22 cellular contexts compared by ENCODE assay signal in genomic region chr17:2423271-2423670, GRCh38. TPM values are rescaled to one million over a fixed set of nuclear protein-coding genes. Genes with fewer than 3 reads are reported as not detected.
DNase-seq lines count a peak whose midpoint lies in the region; TF ChIP-seq lines count a peak whose summit lies in the region.
"Had no signal": no experiment of that assay in that cellular context is flagged by ENCODE, and none has a peak within 500 bp of the region (broad histone marks: within the 10 kb centered on the region; RNA-seq: fewer than 3 reads in every experiment).

No MANE protein-coding gene starts in this region.

- peak overlapping the region; percentile 70 to 79 (median 76) for H3K27ac ChIP-seq in esophagus squamous epithelium
- peak overlapping the region; percentile 52 for H3K27ac ChIP-seq in urinary bladder (ENCODE audit: low read depth)
- no peak overlapping the region for H3K27ac ChIP-seq in spleen
- H3K27ac ChIP-seq: 22Rv1, body of pancreas, psoas muscle, SJCRH30 had no signal

- peaks cover 0 to 50% (median 13%) of the 10 kb centered on the region in 3 donors for H3K36me3 ChIP-seq in esophagus squamous epithelium
- peaks cover 5% of the 10 kb centered on the region for H3K36me3 ChIP-seq in urinary bladder (ENCODE audit: insufficient read depth)
- peaks cover 0 to 71% (median 29%) of the 10 kb centered on the region in 6 donors for H3K36me3 ChIP-seq in spleen

- DNase-seq in NCI-H1417 (lab: John Stamatoyannopoulos, UW) (peak in 2 of 3 experiments; percentile 29 to 56), NCI-H1417 treated with DMSO at 0.1 percent for 48 hours (lab: John Stamatoyannopoulos, UW) (no peak), NCI-H82 treated with DMSO at 0.1 percent for 48 hours (lab: John Stamatoyannopoulos, UW; ENCODE audit: unreplicated experiment) (peak; percentile 98), esophagus squamous epithelium (lab: John Stamatoyannopoulos, UW) (no peak), SW480 (ENCODE audit: low spot score) (no peak), spleen (no peak), DMS114 treated with DMSO at 0.1 percent for 48 hours (lab: John Stamatoyannopoulos, UW; ENCODE audit: unreplicated experiment) (no peak)
- DNase-seq: activated CD4-positive, alpha-beta T cell treated with anti-CD3 and anti-CD28 coated beads for 36 hours; activated T-cell treated with anti-CD3 and anti-CD28 coated beads, Interleukin-2, amount 50 U/mL, for 4 hours; body of pancreas; CD4-positive, CD25-positive, alpha-beta regulatory T cell; GF-D8; NCI-H1694 treated with DMSO at 0.1 percent for 48 hours; NCI-H446 treated with DMSO at 0.1 percent for 48 hours; psoas muscle; SJCRH30; stimulated activated CD8-positive, alpha-beta memory T cell treated with anti-CD3 and anti-CD28 coated beads, Interleukin-4, amount 100 ng/mL, for 48 hours; T-cell had no signal

- no peak for TF ChIP-seq POLR2A in esophagus squamous epithelium (IDR thresholded peaks at IDR 0.05)
- TF ChIP-seq POLR2A in spleen (IDR thresholded peaks at IDR 0.05), result no peak

- intact Hi-C loops in esophagus squamous epithelium (cut with DNase I) (no loop called here), spleen (cut with DNase I; ENCODE audit: low total_unique reads) (no loop called here)

- WGBS in esophagus squamous epithelium, 2 donors, result 41 to 56% methylated on average over 6 of the region's 6 CpGs
- 87% methylated on average over 6 of the region's 6 CpGs for WGBS in urinary bladder
- WGBS in spleen, 5 donors, result 82 to 93% (median 83%) methylated on average over 6 of the region's 6 CpGs

- no peak for TF ChIP-seq CTCF in esophagus squamous epithelium (IDR thresholded peaks at IDR 0.05)
- no peak for TF ChIP-seq CTCF in spleen (IDR thresholded peaks at IDR 0.05 in 8 of 11, conservative IDR thresholded peaks at IDR 0.05 in 3 of 11)

- H3K4me3 ChIP-seq in esophagus squamous epithelium (no peak overlapping the region), urinary bladder (ENCODE audit: low read depth, low read length) (no peak overlapping the region), spleen (no peak overlapping the region)
- H3K4me3 ChIP-seq: body of pancreas, GM23338, K562, psoas muscle, SJCRH30 had no signal

- H3K27me3 ChIP-seq in esophagus squamous epithelium (no peaks in the 10 kb centered on the region), spleen (replicated peaks in 1 of 7) (no peaks in the 10 kb centered on the region)
- H3K27me3 ChIP-seq: body of pancreas, SJCRH30 had no signal

- peaks cover 0 to 46% (median 4%) of the 10 kb centered on the region in 3 donors for H3K4me1 ChIP-seq in esophagus squamous epithelium
- no peaks in the 10 kb centered on the region for H3K4me1 ChIP-seq in urinary bladder (ENCODE audit: insufficient read depth)
- peaks cover 0 to 9% (median 6%) of the 10 kb centered on the region in 6 donors for H3K4me1 ChIP-seq in spleen
- H3K4me1 ChIP-seq: SJCRH30 had no signal

- H3K9me3 ChIP-seq in esophagus squamous epithelium (no peaks in the 10 kb centered on the region), spleen (no peaks in the 10 kb centered on the region)
- H3K9me3 ChIP-seq: body of pancreas, psoas muscle, SJCRH30 had no signal

RNA-seq across cellular contexts. Expression of gene MNT, which starts 22.4 kb away (rescaled TPM):
- 10 to 100 TPM in 3 of 4 donors, 1 to 10 TPM in 1; 7.2 to 23.0 (median 17.4) TPM for total RNA-seq in esophagus squamous epithelium
- total RNA-seq in urinary bladder, result 7.5 TPM
- 20.5 TPM for polyA plus RNA-seq in urinary bladder
- 10 to 100 TPM; 18.9 to 38.5 (median 28.8) TPM for total RNA-seq in spleen
- polyA plus RNA-seq in spleen, result 10 to 100 TPM in 1 of 3 donors, 1 to 10 TPM in 2; 2.8 to 11.1 (median 2.8) TPM

Comparison
In these comparisons a context has a peak if more than half of its experiments do, and no peak if none do; other contexts are left out.
1. DNase-seq: peak in NCI-H1417 (2 of 3) and NCI-H82 treated with DMSO at 0.1 percent for 48 hours (single experiment); none in NCI-H1417 treated with DMSO at 0.1 percent for 48 hours (single experiment), esophagus squamous epithelium (single experiment), SW480 (single experiment), spleen (single experiment) and DMS114 treated with DMSO at 0.1 percent for 48 hours (single experiment).
2. H3K27ac ChIP-seq: peak in esophagus squamous epithelium (4 of 4) and urinary bladder (single experiment); none in spleen (0 of 8).